In genomic region chr11:85406316-85406715, GRCh38 we compare ENCODE assay signal across 24 cellular contexts.
"Had no signal": no experiment of that assay in that cellular context is flagged by ENCODE, and none has a peak within 500 bp of the region (broad histone marks: within the 10 kb centered on the region; RNA-seq: fewer than 3 reads in every experiment).

No MANE protein-coding gene starts in this region.

- H3K27me3 ChIP-seq: heart right ventricle, hepatocyte, suprapubic skin, tibial artery, upper lobe of right lung had no signal

- H3K27me3 Mint-ChIP-seq: naive thymus-derived CD4-positive, alpha-beta T cell; natural killer cell treated with Interleukin-12 subunit alpha and Interleukin-12 subunit beta and Interleukin-15 and Interleukin-18, amount 100 ng/mL, for 72 hours; stimulated activated naive CD8-positive, alpha-beta T cell treated with anti-CD3 and anti-CD28 coated beads, Interleukin-15, Interleukin-2, amounts not matched to agents 100 ng/mL and 50 ng/mL, for 24 hours had no signal

- H3K4me3 Mint-ChIP-seq: mesothelial cell of epicardium; naive thymus-derived CD4-positive, alpha-beta T cell; natural killer cell treated with Interleukin-12 subunit alpha and Interleukin-12 subunit beta and Interleukin-15 and Interleukin-18, amount 100 ng/mL, for 72 hours; neural crest cell; stimulated activated naive CD8-positive, alpha-beta T cell treated with anti-CD3 and anti-CD28 coated beads, Interleukin-15, Interleukin-2, amounts not matched to agents 100 ng/mL and 50 ng/mL, for 24 hours had no signal

- H3K9me3 ChIP-seq: tibial artery had no signal

- DNase-seq: heart right ventricle; islet precursor cell; left ventricle myocardium inferior; mesendoderm; naive thymus-derived CD4-positive, alpha-beta T cell; nucleus accumbens; retina; right cardiac atrium; small intestine; stimulated activated CD4-positive, alpha-beta T cell treated with anti-CD3 and anti-CD28 coated beads, Interleukin-1b, Interleukin-23, amount 100 ng/mL, for 48 hours; stimulated activated CD4-positive, alpha-beta T cell treated with anti-CD3 and anti-CD28 coated beads, Interleukin-2, amount 100 ng/mL, for 48 hours; stimulated activated naive CD4-positive, alpha-beta T cell; tibial artery; upper lobe of right lung had no signal

- ATAC-seq: heart right ventricle; naive thymus-derived CD4-positive, alpha-beta T cell; natural killer cell treated with Interleukin-12 subunit alpha and Interleukin-12 subunit beta and Interleukin-15 and Interleukin-18, amount 100 ng/mL, for 72 hours; right cardiac atrium; sciatic nerve; upper lobe of right lung had no signal

- H3K9me3 Mint-ChIP-seq: neural crest cell had no signal

- H3K36me3 ChIP-seq: heart right ventricle, left ventricle myocardium inferior, suprapubic skin, thoracic aorta, tibial artery, upper lobe of right lung had no signal

- H3K27ac Mint-ChIP-seq: mesothelial cell of epicardium; naive thymus-derived CD4-positive, alpha-beta T cell; natural killer cell treated with Interleukin-12 subunit alpha and Interleukin-12 subunit beta and Interleukin-15 and Interleukin-18, amount 100 ng/mL, for 72 hours; stimulated activated naive CD8-positive, alpha-beta T cell treated with anti-CD3 and anti-CD28 coated beads, Interleukin-15, Interleukin-2, amounts not matched to agents 100 ng/mL and 50 ng/mL, for 24 hours had no signal

- H3K4me3 ChIP-seq: heart right ventricle, hepatocyte, left ventricle myocardium inferior, lung, suprapubic skin, thoracic aorta, tibial artery, upper lobe of right lung had no signal

- H3K36me3 Mint-ChIP-seq: mesothelial cell of epicardium had no signal

- H3K4me1 Mint-ChIP-seq: mesothelial cell of epicardium; naive thymus-derived CD4-positive, alpha-beta T cell; neural crest cell had no signal

- H3K27ac ChIP-seq: heart right ventricle, hepatocyte, left ventricle myocardium inferior, parathyroid adenoma, suprapubic skin, thoracic aorta, tibial artery, upper lobe of right lung had no signal

- H3K4me1 ChIP-seq: heart right ventricle, left ventricle myocardium inferior, parathyroid adenoma, suprapubic skin, tibial artery, upper lobe of right lung had no signal
